ENCODE assay signal across 26 cellular contexts in genomic region chr2:118292991-118293390, GRCh38.
DNase-seq lines count a peak whose midpoint lies in the region; ATAC-seq, FAIRE-seq and TF ChIP-seq lines count a peak whose summit lies in the region.
"Had no signal": no experiment of that assay in that cellular context is flagged by ENCODE, and none has a peak within 500 bp of the region (broad histone marks: within the 10 kb centered on the region; RNA-seq: fewer than 3 reads in every experiment).

No MANE protein-coding gene starts in this region.

- ATAC-seq in pancreas (no peak), natural killer cell (no peak)
- ATAC-seq: GM12878, Panc1, SK-N-SH treated with all-trans-retinoic acid at 6 μM for 48 hours had no signal

- H2AK5ac ChIP-seq in mesenchymal stem cell (ENCODE audit: low read length, severe bottlenecking): no peak overlapping the region

- no peaks in the 10 kb centered on the region for H3K9me3 Mint-ChIP-seq in natural killer cell

- H2BK15ac ChIP-seq in mesenchymal stem cell (ENCODE audit: low read depth, poor library complexity, severe bottlenecking): no peak overlapping the region

- DNase-seq in AG08395 (ENCODE audit: low spot score): peak; percentile 63
- peak; percentile 51 for DNase-seq in GM04503 (ENCODE audit: low read depth)
- peak; percentile 30 for DNase-seq in astrocyte of the spinal cord (ENCODE audit: low read depth, low spot score)
- DNase-seq in mesenchymal stem cell: no peak
- no peak for DNase-seq in cardiac septum (ENCODE audit: low spot score)
- no peak for DNase-seq in pancreas
- DNase-seq in NCI-H82 treated with DMSO at 0.1 percent for 48 hours (lab: John Stamatoyannopoulos, UW; ENCODE audit: unreplicated experiment): no peak
- DNase-seq in natural killer cell: no peak
- DNase-seq: BE2C; CD4-positive, CD25-positive, alpha-beta regulatory T cell; H9; IMR-90; NCI-H1092 treated with DMSO at 0.1 percent for 48 hours; NCI-H1436 treated with DMSO at 0.1 percent for 48 hours; NCI-H2029; NCI-H2227 treated with DMSO at 0.1 percent for 48 hours; NCI-H510A treated with DMSO at 0.1 percent for 48 hours; NCI-H748 treated with DMSO at 0.1 percent for 48 hours; NK-92 treated with Interleukin-12 subunit alpha and Interleukin-12 subunit beta, amount 100 ng/mL, for 24 hours had no signal

- FAIRE-seq in pancreas (lab: Jason Lieb, UNC): no peak
- FAIRE-seq: GM12878, HTR-8/SVneo had no signal

- no peak overlapping the region for H3K23ac ChIP-seq in mesenchymal stem cell (ENCODE audit: low read length in 2 of 2)

- H3K27ac ChIP-seq in mesenchymal stem cell (ENCODE audit: low read length, poor library complexity, severe bottlenecking): no peak overlapping the region
- no peak overlapping the region for H3K27ac ChIP-seq in pancreas
- H3K27ac ChIP-seq: 22Rv1, HL-60, KMS-11 had no signal

- H3K4me3 ChIP-seq in astrocyte of the spinal cord (ENCODE audit: low read depth, low read length): no peak overlapping the region
- no peak overlapping the region for H3K4me3 ChIP-seq in mesenchymal stem cell (ENCODE audit: insufficient read depth in 1 of 2, low read depth in 1 of 2, low read length in 2 of 2)
- H3K4me3 ChIP-seq in pancreas: no peak overlapping the region
- H3K4me3 ChIP-seq: GM12878 had no signal

- H3K79me1 ChIP-seq in mesenchymal stem cell (replicated peaks; ENCODE audit: low read length, poor library complexity, severe bottlenecking): no peaks in the 10 kb centered on the region

- no peak overlapping the region for H2BK5ac ChIP-seq in mesenchymal stem cell (ENCODE audit: low read depth, low read length, poor library complexity, severe bottlenecking)

- H3K27ac Mint-ChIP-seq in natural killer cell: no peak overlapping the region
- H3K27ac Mint-ChIP-seq: CD4-positive, CD25-positive, alpha-beta regulatory T cell; H9 had no signal

- no peak overlapping the region for H3K4me3 Mint-ChIP-seq in natural killer cell
- H3K4me3 Mint-ChIP-seq: CD4-positive, CD25-positive, alpha-beta regulatory T cell; H9 had no signal

- no peak overlapping the region for H3K4me2 ChIP-seq in mesenchymal stem cell (ENCODE audit: low read length, poor library complexity, severe bottlenecking)
- H3K4me2 ChIP-seq: KMS-11 had no signal

- no peak overlapping the region for H3K18ac ChIP-seq in mesenchymal stem cell (ENCODE audit: low read depth in 1 of 2, low read length in 2 of 2)

- TF ChIP-seq CTCF in astrocyte of the spinal cord (IDR thresholded peaks at IDR 0.05; ENCODE audit: low read depth, low read length) (no peak), pancreas (IDR thresholded peaks at IDR 0.05) (no peak), natural killer cell (IDR thresholded peaks at IDR 0.05) (no peak)

- H2AFZ ChIP-seq in mesenchymal stem cell (ENCODE audit: low read depth, low read length): no peak overlapping the region

- WGBS in mesenchymal stem cell: no CpG with 5 or more reads among the region's 2 CpGs
- 40 to 57% methylated on average over 2 of the region's 2 CpGs for WGBS in pancreas, 2 donors

- H3K4me1 ChIP-seq in mesenchymal stem cell (ENCODE audit: control insufficient read depth, insufficient read depth, low read depth, low read length) (no peaks in the 10 kb centered on the region), pancreas (no peaks in the 10 kb centered on the region)
- H3K4me1 ChIP-seq: BE2C had no signal

- H3K27me3 ChIP-seq in mesenchymal stem cell (ENCODE audit: control insufficient read depth in 1 of 2, insufficient read depth in 1 of 2, low read length in 2 of 2) (no peaks in the 10 kb centered on the region), pancreas (peaks cover 0 to 3% (median 0%) of the 10 kb centered on the region in 4 donors)
- H3K27me3 ChIP-seq: BE2C had no signal

- no peaks in the 10 kb centered on the region for H3K36me3 Mint-ChIP-seq in natural killer cell
- H3K36me3 Mint-ChIP-seq: CD4-positive, CD25-positive, alpha-beta regulatory T cell had no signal

- no peak overlapping the region for H3K4ac ChIP-seq in mesenchymal stem cell (ENCODE audit: low read depth in 1 of 2, low read length in 2 of 2)

- H2BK12ac ChIP-seq in mesenchymal stem cell (ENCODE audit: low read length in 2 of 2): no peak overlapping the region

- in situ Hi-C loops in astrocyte of the spinal cord (cut with HindIII; ENCODE audit: low sequenced_read_pairs): no loop called here

- H3K9ac ChIP-seq in mesenchymal stem cell (ENCODE audit: low read length): peak overlapping the region; percentile 67
- H3K9ac ChIP-seq: KMS-11 had no signal

- H4K8ac ChIP-seq in mesenchymal stem cell (ENCODE audit: low read length): no peak overlapping the region

- H3K4me1 Mint-ChIP-seq in natural killer cell: no peaks in the 10 kb centered on the region
- H3K4me1 Mint-ChIP-seq: CD4-positive, CD25-positive, alpha-beta regulatory T cell; H9 had no signal

- no peak overlapping the region for H3K14ac ChIP-seq in mesenchymal stem cell (ENCODE audit: low read length in 2 of 2)

- H3K36me3 ChIP-seq in mesenchymal stem cell (ENCODE audit: control insufficient read depth in 1 of 2, insufficient read depth in 2 of 2, low read depth in 1 of 2, low read length in 2 of 2) (no peaks in the 10 kb centered on the region), pancreas (no peaks in the 10 kb centered on the region)
- H3K36me3 ChIP-seq: BE2C had no signal

- peaks cover 28 to 35% of the 10 kb centered on the region in 2 donors for H3K27me3 Mint-ChIP-seq in natural killer cell (ENCODE audit: low read depth in 2 of 2)

- no peak overlapping the region for H2BK120ac ChIP-seq in mesenchymal stem cell (ENCODE audit: low read depth, low read length)

- H3K9me3 ChIP-seq in mesenchymal stem cell (ENCODE audit: control insufficient read depth, low read length): no peaks in the 10 kb centered on the region
- H3K9me3 ChIP-seq in pancreas: no peaks in the 10 kb centered on the region
- H3K9me3 ChIP-seq: BE2C had no signal

- H4K91ac ChIP-seq in mesenchymal stem cell (ENCODE audit: low read length): no peak overlapping the region

- intact Hi-C loops in cardiac septum (cut with DNase I) (no loop called here), pancreas (cut with DNase I) (no loop called here), natural killer cell (cut with micrococcal nuclease) (no loop called here)

Comparison
In these comparisons a context has a peak if more than half of its experiments do, and no peak if none do; other contexts are left out.
1. DNase-seq: peak in AG08395 (single experiment), GM04503 (single experiment) and astrocyte of the spinal cord (single experiment); none in mesenchymal stem cell (single experiment), cardiac septum (single experiment), pancreas (0 of 6), NCI-H82 treated with DMSO at 0.1 percent for 48 hours (single experiment) and natural killer cell (single experiment).